ENCODE assay signal across 10 cellular contexts in the genomic region with DNA sequence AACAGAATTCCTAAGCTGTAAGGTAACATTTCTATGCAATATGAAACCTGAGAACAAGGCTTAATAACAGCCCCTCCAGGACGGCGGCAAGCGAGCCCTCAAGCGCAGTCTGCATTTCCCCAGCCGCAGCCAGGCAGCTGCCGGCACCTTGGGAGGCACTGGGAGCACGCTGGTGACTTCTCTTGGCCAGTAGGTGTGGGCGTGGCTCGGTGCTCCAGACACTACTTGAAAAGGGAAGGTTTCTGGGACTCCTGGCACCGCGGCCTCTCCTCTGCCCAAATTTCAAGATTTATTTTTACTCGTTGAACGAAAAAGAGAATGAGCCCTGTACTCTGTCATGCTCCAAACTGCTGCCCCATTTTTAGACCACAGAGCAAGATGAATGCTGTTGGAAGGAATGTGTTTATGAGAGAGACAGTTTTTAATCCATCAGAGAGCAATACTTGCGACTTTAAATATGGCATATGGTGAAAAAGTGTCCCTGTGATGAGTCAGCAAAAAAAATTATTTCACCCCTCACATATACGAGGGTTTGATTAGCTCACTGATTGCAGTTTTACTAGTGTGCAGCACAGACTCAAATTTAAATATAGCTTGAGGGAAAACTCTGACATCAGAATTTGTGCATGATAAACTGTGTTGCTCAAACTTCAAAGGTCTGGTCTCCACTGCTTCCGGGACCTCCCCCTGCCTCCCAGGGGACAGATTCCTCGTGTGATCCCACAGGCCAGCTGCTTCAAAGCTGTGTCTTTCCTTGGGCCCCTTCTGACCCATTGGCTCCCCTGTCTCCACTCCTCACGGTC.
DNase-seq lines count a peak whose midpoint lies in the region; ATAC-seq and TF ChIP-seq lines count a peak whose summit lies in the region.
"Had no signal": no experiment of that assay in that cellular context is flagged by ENCODE, and none has a peak within 500 bp of the region (broad histone marks: within the 10 kb centered on the region; RNA-seq: fewer than 3 reads in every experiment).

No MANE protein-coding gene starts in this region.

- H3K27ac ChIP-seq in coronary artery (peak overlapping the region; percentile 93 to 98), mesodermal cell (ENCODE audit: low read depth, low read length, severe bottlenecking) (peak overlapping the region; percentile 39), vagina (peak overlapping the region; percentile 87)

- H3K36me3 ChIP-seq in mesodermal cell (ENCODE audit: control insufficient read depth, insufficient read depth, low read length) (peaks cover 66% of the 10 kb centered on the region), vagina (no peaks in the 10 kb centered on the region)

- no peak for ATAC-seq in HG03097 (IDR thresholded peaks at IDR 0.05; ENCODE audit: low FRiP score, unreplicated experiment)

- H3K9me3 ChIP-seq in mesodermal cell (ENCODE audit: control insufficient read depth, low read length): peaks cover 30% of the 10 kb centered on the region
- no peaks in the 10 kb centered on the region for H3K9me3 ChIP-seq in vagina

- H3K4me3 ChIP-seq in coronary artery (peak overlapping the region; percentile 57), mesodermal cell (ENCODE audit: extremely low read depth, insufficient read depth, low read length, poor library complexity, severe bottlenecking) (no peak overlapping the region), vagina (peak overlapping the region; percentile 13 to 32)

- 66 to 67% methylated on average over 14 to 16 of the region's 18 CpGs for WGBS in mesodermal cell (ENCODE audit: insufficient coverage in 2 of 2), 2 experiments

- H3K36me3 Mint-ChIP-seq in activated naive CD4-positive, alpha-beta T cell treated with anti-CD3 and anti-CD28 coated beads for 36 hours (ENCODE audit: low read depth): no peaks in the 10 kb centered on the region
- H3K36me3 Mint-ChIP-seq: CD14-positive monocyte had no signal

- intact Hi-C loops in activated naive CD4-positive, alpha-beta T cell treated with anti-CD3 and anti-CD28 coated beads for 36 hours (cut with micrococcal nuclease): no loop called here
- intact Hi-C loops in vagina (cut with DNase I): no loop called here

- no peak for TF ChIP-seq POLR2A in vagina (IDR thresholded peaks at IDR 0.05)

- peak overlapping the region; percentile 32 for H3K4me3 Mint-ChIP-seq in activated naive CD4-positive, alpha-beta T cell treated with anti-CD3 and anti-CD28 coated beads for 36 hours
- H3K4me3 Mint-ChIP-seq: T-helper 1 cell treated with Interleukin-12 subunit alpha and Interleukin-12 subunit beta and Interleukin-4 antibody, amounts not matched to agents 30 μg/mL and 1 μg/mL, for 36 hours had no signal

- no peaks in the 10 kb centered on the region for H3K27me3 ChIP-seq in vagina

- H3K4me1 Mint-ChIP-seq in activated naive CD4-positive, alpha-beta T cell treated with anti-CD3 and anti-CD28 coated beads for 36 hours (ENCODE audit: low read depth): peaks cover 12% of the 10 kb centered on the region
- H3K4me1 Mint-ChIP-seq: CD14-positive monocyte had no signal

- CTCF ChIA-PET in activated naive CD4-positive, alpha-beta T cell treated with anti-CD3 and anti-CD28 coated beads for 36 hours (lab: Charles Lee): interaction anchor here (1.0 to 1.9 kb wide), 2 partner anchors 11 to 24 kb away, joined by 3 to 9 read pairs; no protein-coding TSS in a partner anchor

- TF ChIP-seq CTCF in coronary artery (IDR thresholded peaks at IDR 0.05): no peak
- no peak for TF ChIP-seq CTCF in vagina (IDR thresholded peaks at IDR 0.05)

- no peak overlapping the region for H3K27ac Mint-ChIP-seq in activated naive CD4-positive, alpha-beta T cell treated with anti-CD3 and anti-CD28 coated beads for 36 hours
- H3K27ac Mint-ChIP-seq: T-helper 1 cell treated with Interleukin-12 subunit alpha and Interleukin-12 subunit beta and Interleukin-4 antibody, amounts not matched to agents 30 μg/mL and 1 μg/mL, for 36 hours had no signal

- H3K27me3 Mint-ChIP-seq in activated naive CD4-positive, alpha-beta T cell treated with anti-CD3 and anti-CD28 coated beads for 36 hours (ENCODE audit: low read depth): peaks cover 49% of the 10 kb centered on the region

- H3K9me3 Mint-ChIP-seq in activated naive CD4-positive, alpha-beta T cell treated with anti-CD3 and anti-CD28 coated beads for 36 hours: peaks cover 4% of the 10 kb centered on the region

- H3K4me1 ChIP-seq in mesodermal cell (ENCODE audit: control insufficient read depth, insufficient read depth, low read length, poor library complexity, severe bottlenecking) (peaks cover 50% of the 10 kb centered on the region), vagina (peaks cover 43% of the 10 kb centered on the region)

- DNase-seq in activated naive CD4-positive, alpha-beta T cell treated with anti-CD3 and anti-CD28 coated beads for 36 hours: no peak
- DNase-seq in activated naive CD4-positive, alpha-beta T cell treated with anti-CD3 and anti-CD28 coated beads, Interleukin-2, amount 50 U/mL, for 16 hours: no peak
- DNase-seq in coronary artery (ENCODE audit: low spot score) (peak; percentile 92), vagina (ENCODE audit: extremely low spot score in 2 of 2) (no peak), C1 segment of cervical spinal cord (lab: John Stamatoyannopoulos, UW) (no peak), NCI-H2029 treated with DMSO at 0.1 percent for 48 hours (lab: John Stamatoyannopoulos, UW) (no peak)

Comparison
In these comparisons a context has a peak if more than half of its experiments do, and no peak if none do; other contexts are left out.
1. H3K27ac ChIP-seq: peak in every context shown above with its lines; median percentile 96 in coronary artery; 87 in vagina; 39 in mesodermal cell.